ENCODE assay signal across 1 cellular context in the genomic region with DNA sequence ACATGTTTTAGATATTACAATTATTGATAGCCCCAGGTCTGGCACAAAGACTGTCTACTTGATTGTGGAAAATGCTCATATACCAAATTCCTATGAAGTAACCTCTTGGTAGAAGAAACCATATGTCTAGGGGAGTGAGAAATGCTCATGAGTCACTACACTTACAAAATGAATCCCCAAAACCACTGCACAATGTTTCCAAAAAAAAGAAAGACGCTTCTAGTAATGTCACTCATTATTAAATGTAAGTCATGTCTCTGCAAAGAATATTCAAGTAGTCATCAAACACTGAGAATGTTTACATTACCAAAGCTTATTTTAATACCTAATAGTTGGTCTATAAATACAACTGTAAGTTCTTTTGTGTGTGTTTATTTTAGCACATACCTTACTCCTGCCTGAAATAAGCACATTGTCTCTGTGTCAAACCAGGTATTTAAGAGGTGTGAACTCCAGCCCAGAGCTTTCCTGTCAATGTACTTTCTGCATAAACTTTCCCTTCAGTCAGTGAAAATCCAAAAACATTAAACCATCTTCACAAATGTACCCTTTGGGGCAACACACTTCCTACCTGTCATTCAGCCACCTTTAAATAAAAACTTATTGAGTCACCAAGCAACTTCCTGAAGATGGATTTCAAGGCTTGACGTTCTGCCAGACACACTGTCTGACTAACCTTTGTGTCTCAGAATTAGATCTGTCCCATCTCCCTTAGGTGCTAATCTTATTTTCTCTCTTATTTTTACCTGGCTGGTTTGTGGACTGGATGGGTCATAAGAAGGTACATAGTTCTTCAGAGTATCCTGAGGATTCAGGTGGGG.
TF ChIP-seq lines count a peak whose summit lies in the region.

No MANE protein-coding gene starts in this region.

TF ChIP-seq in H1, 55 proteins besides CTCF, POLR2A, EP300 and RAD21 (continued from another document):
- TF ChIP-seq, protein P1, sequence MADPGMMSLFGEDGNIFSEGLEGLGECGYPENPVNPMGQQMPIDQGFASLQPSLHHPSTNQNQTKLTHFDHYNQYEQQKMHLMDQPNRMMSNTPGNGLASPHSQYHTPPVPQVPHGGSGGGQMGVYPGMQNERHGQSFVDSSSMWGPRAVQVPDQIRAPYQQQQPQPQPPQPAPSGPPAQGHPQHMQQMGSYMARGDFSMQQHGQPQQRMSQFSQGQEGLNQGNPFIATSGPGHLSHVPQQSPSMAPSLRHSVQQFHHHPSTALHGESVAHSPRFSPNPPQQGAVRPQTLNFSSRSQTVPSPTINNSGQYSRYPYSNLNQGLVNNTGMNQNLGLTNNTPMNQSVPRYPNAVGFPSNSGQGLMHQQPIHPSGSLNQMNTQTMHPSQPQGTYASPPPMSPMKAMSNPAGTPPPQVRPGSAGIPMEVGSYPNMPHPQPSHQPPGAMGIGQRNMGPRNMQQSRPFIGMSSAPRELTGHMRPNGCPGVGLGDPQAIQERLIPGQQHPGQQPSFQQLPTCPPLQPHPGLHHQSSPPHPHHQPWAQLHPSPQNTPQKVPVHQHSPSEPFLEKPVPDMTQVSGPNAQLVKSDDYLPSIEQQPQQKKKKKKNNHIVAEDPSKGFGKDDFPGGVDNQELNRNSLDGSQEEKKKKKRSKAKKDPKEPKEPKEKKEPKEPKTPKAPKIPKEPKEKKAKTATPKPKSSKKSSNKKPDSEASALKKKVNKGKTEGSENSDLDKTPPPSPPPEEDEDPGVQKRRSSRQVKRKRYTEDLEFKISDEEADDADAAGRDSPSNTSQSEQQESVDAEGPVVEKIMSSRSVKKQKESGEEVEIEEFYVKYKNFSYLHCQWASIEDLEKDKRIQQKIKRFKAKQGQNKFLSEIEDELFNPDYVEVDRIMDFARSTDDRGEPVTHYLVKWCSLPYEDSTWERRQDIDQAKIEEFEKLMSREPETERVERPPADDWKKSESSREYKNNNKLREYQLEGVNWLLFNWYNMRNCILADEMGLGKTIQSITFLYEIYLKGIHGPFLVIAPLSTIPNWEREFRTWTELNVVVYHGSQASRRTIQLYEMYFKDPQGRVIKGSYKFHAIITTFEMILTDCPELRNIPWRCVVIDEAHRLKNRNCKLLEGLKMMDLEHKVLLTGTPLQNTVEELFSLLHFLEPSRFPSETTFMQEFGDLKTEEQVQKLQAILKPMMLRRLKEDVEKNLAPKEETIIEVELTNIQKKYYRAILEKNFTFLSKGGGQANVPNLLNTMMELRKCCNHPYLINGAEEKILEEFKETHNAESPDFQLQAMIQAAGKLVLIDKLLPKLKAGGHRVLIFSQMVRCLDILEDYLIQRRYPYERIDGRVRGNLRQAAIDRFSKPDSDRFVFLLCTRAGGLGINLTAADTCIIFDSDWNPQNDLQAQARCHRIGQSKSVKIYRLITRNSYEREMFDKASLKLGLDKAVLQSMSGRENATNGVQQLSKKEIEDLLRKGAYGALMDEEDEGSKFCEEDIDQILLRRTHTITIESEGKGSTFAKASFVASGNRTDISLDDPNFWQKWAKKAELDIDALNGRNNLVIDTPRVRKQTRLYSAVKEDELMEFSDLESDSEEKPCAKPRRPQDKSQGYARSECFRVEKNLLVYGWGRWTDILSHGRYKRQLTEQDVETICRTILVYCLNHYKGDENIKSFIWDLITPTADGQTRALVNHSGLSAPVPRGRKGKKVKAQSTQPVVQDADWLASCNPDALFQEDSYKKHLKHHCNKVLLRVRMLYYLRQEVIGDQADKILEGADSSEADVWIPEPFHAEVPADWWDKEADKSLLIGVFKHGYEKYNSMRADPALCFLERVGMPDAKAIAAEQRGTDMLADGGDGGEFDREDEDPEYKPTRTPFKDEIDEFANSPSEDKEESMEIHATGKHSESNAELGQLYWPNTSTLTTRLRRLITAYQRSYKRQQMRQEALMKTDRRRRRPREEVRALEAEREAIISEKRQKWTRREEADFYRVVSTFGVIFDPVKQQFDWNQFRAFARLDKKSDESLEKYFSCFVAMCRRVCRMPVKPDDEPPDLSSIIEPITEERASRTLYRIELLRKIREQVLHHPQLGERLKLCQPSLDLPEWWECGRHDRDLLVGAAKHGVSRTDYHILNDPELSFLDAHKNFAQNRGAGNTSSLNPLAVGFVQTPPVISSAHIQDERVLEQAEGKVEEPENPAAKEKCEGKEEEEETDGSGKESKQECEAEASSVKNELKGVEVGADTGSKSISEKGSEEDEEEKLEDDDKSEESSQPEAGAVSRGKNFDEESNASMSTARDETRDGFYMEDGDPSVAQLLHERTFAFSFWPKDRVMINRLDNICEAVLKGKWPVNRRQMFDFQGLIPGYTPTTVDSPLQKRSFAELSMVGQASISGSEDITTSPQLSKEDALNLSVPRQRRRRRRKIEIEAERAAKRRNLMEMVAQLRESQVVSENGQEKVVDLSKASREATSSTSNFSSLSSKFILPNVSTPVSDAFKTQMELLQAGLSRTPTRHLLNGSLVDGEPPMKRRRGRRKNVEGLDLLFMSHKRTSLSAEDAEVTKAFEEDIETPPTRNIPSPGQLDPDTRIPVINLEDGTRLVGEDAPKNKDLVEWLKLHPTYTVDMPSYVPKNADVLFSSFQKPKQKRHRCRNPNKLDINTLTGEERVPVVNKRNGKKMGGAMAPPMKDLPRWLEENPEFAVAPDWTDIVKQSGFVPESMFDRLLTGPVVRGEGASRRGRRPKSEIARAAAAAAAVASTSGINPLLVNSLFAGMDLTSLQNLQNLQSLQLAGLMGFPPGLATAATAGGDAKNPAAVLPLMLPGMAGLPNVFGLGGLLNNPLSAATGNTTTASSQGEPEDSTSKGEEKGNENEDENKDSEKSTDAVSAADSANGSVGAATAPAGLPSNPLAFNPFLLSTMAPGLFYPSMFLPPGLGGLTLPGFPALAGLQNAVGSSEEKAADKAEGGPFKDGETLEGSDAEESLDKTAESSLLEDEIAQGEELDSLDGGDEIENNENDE (IDR thresholded peaks at IDR 0.05; ENCODE audit: insufficient replicate concordance, low read length): no peak
- no peak for TF ChIP-seq SUZ12 (IDR thresholded peaks at IDR 0.05; ENCODE audit: low read length)
